Comparison of ENCODE assay signal across 20 cellular contexts in the genomic region with DNA sequence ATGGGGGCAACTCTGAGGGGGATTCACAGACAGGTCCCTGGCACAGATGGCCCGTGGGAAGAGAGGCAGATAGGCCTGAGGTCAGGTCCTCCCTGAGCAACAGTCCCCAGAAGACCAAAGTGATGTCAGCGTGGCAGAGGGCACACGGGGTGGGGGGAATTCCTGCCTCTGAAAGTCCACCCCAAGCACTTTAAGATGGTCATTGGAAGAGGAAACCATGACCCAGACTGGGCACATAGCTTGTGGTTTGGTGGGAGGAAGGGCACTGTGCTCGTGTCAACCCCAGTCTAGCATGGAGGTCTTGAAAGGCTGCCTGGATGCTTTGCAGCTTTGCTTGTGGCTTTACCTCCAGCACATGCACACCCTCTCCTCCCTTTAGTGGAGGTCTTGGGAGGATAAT. TPM values are rescaled to one million over a fixed set of nuclear protein-coding genes. Genes with fewer than 3 reads are reported as not detected.
"Had no signal": no experiment of that assay in that cellular context is flagged by ENCODE, and none has a peak within 500 bp of the region (broad histone marks: within the 10 kb centered on the region; RNA-seq: fewer than 3 reads in every experiment).

No MANE protein-coding gene starts in this region.

- H3K4me2 ChIP-seq: SK-N-SH had no signal

- FAIRE-seq: HepG2 had no signal

- DNase-seq: IMR-90, Karpas-422, KG1, MM.1S, NCI-H1092 treated with DMSO at 0.1 percent for 48 hours, NCI-H1436, NCI-H187, NCI-H2029, NCI-H2081 treated with DMSO at 0.1 percent for 48 hours, NCI-H2171, NCI-H446, NCI-H510A, NCI-H524 treated with DMSO at 0.1 percent for 48 hours, NCI-H69, NCI-H774, SHP77, SK-N-SH had no signal

- H3K27ac ChIP-seq: RWPE1 had no signal

- H3K9me3 ChIP-seq: SK-N-SH had no signal

- ATAC-seq: HepG2 had no signal

- H3K9ac ChIP-seq: SK-N-SH had no signal

RNA-seq across cellular contexts. Expression of a gene that starts 38.0 kb away (rescaled TPM):
- total RNA-seq: HepG2, IMR-90, SK-MEL-5 had no signal
- polyA plus RNA-seq: HepG2, IMR-90 had no signal
